In the genomic region with DNA sequence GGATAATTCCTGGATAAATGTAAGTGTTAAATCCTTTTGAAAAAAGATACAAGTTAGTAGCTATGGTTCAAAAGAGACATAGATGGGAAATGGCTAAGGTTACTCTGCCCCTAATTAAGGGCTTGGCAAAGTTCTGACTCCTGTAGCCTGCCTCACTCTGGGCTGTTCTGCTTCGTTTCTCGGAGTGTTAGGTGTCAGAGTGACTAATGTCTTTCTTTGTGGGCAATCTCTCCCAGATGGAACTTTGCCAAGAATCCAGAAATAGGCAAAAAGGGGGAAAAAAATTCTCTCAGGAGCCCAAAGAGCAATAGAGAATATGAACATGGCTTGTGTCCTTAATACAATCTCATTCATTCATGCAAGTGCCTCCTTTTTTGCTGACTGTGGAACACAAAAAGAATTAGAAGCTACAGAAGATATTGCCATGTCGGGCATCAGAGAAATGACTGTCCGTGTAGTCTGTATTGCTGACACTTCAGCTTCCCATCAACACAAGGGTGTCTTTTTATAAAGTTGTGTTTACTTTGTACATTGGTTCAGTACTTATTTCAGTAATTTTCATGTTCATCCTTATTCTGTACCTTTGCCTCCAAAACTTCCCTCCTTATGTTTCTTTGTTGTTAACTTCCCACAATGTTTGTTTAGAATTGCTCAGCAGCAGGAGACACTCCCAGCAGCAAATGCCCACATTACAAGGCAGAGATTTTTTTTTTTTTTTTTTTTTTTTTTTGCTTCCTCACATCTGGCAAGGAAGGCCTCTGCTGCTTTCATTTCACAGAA, we compare ENCODE assay signal across 11 cellular contexts.
DNase-seq lines count a peak whose midpoint lies in the region; ATAC-seq and TF ChIP-seq lines count a peak whose summit lies in the region.
"Had no signal": no experiment of that assay in that cellular context is flagged by ENCODE, and none has a peak within 500 bp of the region (broad histone marks: within the 10 kb centered on the region; RNA-seq: fewer than 3 reads in every experiment).

No MANE protein-coding gene starts in this region.

- peak; percentile 9 for DNase-seq in EH (ENCODE audit: low read depth)
- peak; percentile 39 for DNase-seq in KBM-7
- DNase-seq in PC-3 = peak; percentile 51
- peak; percentile 87 for DNase-seq in left kidney (ENCODE audit: low read depth, low spot score)
- DNase-seq: activated CD8-positive, alpha-beta T cell treated with anti-CD3 and anti-CD28 coated beads for 36 hours; HCEC 1CT; OCI-M1; T-helper 9 cell had no signal

- peaks cover 8% of the 10 kb centered on the region for H3K27me3 ChIP-seq in PC-3 (ENCODE audit: low read length)

- no TSS peak for BruUV-seq in PC-3 (replicated peaks; lab: Mats Ljungman, UMichigan)

- H3K79me2 ChIP-seq in PC-3 (ENCODE audit: low read length) = no peaks in the 10 kb centered on the region

- peak; percentile 51 for ATAC-seq in PC-3
- ATAC-seq in HG02870 (IDR thresholded peaks at IDR 0.05; ENCODE audit: unreplicated experiment) = no peak
- no peak for ATAC-seq in GM21447 (IDR thresholded peaks at IDR 0.05; ENCODE audit: unreplicated experiment)
- no peak for ATAC-seq in GM21528 (IDR thresholded peaks at IDR 0.05; ENCODE audit: low FRiP score, unreplicated experiment)
- ATAC-seq: activated CD8-positive, alpha-beta T cell treated with anti-CD3 and anti-CD28 coated beads for 36 hours had no signal

- TF ChIP-seq CTCF in PC-3 (conservative IDR thresholded peaks at IDR 0.05; ENCODE audit: low read depth, low read length) = no peak

- H3K9ac ChIP-seq in PC-3 (ENCODE audit: low read length) = no peak overlapping the region

- H3K27ac ChIP-seq in PC-3 (ENCODE audit: low read length) = no peak overlapping the region

- no peaks in the 10 kb centered on the region for H3K36me3 ChIP-seq in PC-3 (ENCODE audit: low read depth, low read length)

- no peaks in the 10 kb centered on the region for H3F3A ChIP-seq in PC-3 (ENCODE audit: low read length, unreplicated experiment)

- intact Hi-C loops in PC-3 (cut with micrococcal nuclease) = no loop called here

- no peak overlapping the region for H3K4me3 ChIP-seq in PC-3 (ENCODE audit: low read length)

- peak overlapping the region; percentile 20; the same call in 1 of the 2 replicates for H3K4me2 ChIP-seq in PC-3 (ENCODE audit: low read length)

- POLR2A ChIA-PET in PC-3 (lab: Charles Lee; ENCODE audit: unreplicated experiment) = no interaction called here

- no peak overlapping the region for H2AFZ ChIP-seq in PC-3 (ENCODE audit: low read length)

- H3K4me1 ChIP-seq in PC-3 (ENCODE audit: insufficient read depth, low read length) = peaks cover 15% of the 10 kb centered on the region

- H3K9me3 ChIP-seq in PC-3 (ENCODE audit: low read length) = no peaks in the 10 kb centered on the region

- H4K20me1 ChIP-seq in PC-3 (ENCODE audit: low read length) = no peaks in the 10 kb centered on the region

- in situ Hi-C loops in KBM-7 (cut with MboI; ENCODE audit: low pct_unique_long_range_greater_than_20kb, low sequenced_read_pairs) = no loop called here

- H3K9me2 ChIP-seq in PC-3 (replicated peaks; ENCODE audit: low read length) = no peaks in the 10 kb centered on the region

- CTCF ChIA-PET in PC-3 (lab: Charles Lee) = no interaction called here

Comparison
In these comparisons a context has a peak if more than half of its experiments do, and no peak if none do; other contexts are left out.
1. DNase-seq: peak in every context shown above with its lines; median percentile 87 in left kidney; 51 in PC-3; 39 in KBM-7; 9 in EH.